Comparison of ENCODE assay signal across 7 cellular contexts in the genomic region with DNA sequence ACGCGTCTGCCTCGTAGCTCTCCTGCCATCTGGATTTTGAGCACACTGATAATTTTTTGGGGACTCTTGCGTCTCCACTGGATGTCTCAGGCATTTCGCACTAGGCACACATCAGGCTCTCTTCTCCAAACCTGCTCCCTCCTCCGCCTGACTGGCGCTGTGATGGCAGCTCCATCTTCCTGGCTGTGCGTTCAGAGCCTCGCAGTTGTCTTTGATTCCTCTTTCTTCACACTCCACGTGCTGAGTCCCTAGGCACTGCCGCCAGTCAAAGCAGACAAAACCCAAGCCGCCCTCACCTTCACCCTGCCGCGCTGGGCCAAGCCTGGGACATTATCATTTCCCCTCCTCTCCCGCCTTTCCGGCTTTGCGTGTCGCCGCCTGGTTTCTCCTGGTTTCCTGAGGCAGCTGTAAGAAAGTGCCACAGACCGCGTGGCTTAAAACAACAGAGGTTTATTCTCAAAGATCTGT. TPM values are rescaled to one million over a fixed set of nuclear protein-coding genes. Genes with fewer than 3 reads are reported as not detected.
DNase-seq lines count a peak whose midpoint lies in the region; ATAC-seq and TF ChIP-seq lines count a peak whose summit lies in the region.

No MANE protein-coding gene starts in this region.

- in situ Hi-C loops in SK-MEL-5 (cut with HindIII; ENCODE audit: low pct_unique_long_range_greater_than_20kb, low sequenced_read_pairs), result no loop called here

- peak overlapping the region; percentile 84 to 98 for H3K4me3 ChIP-seq in cardiac fibroblast (replicated peaks in 1 of 2; ENCODE audit: low read depth in 2 of 2, low read length in 2 of 2)

- DNase-seq in GM04504 (ENCODE audit: low read depth) (peak; percentile 9), HT1080 (ENCODE audit: low read depth) (peak; percentile 36), SK-MEL-5 (ENCODE audit: low read depth, low spot score) (peak; percentile 60), cardiac fibroblast (ENCODE audit: low read depth in 2 of 2) (peak; percentile 36 to 53)
- DNase-seq in stimulated activated CD4-positive, alpha-beta T cell treated with anti-CD3 and anti-CD28 coated beads, Interleukin-4, amount 100 ng/mL, for 24 hours, result peak; percentile 36

- TF ChIP-seq CTCF in cardiac fibroblast (IDR thresholded peaks at IDR 0.05; ENCODE audit: low read depth, low read length), result no peak

- peak; percentile 35 for ATAC-seq in GM21447 (IDR thresholded peaks at IDR 0.05; ENCODE audit: unreplicated experiment)

- peak overlapping the region; percentile 73 for H3K27ac ChIP-seq in layer of hippocampus (ENCODE audit: low read depth, low read length)

- H3K27me3 ChIP-seq in layer of hippocampus (ENCODE audit: control insufficient read depth, insufficient read depth, low read length), result no peaks in the 10 kb centered on the region

RNA-seq across cellular contexts. Expression of gene PSMG4, which starts 0.8 kb away (rescaled TPM):
- total RNA-seq in HT1080 (2014; rRNA removed; shearing (Covaris generic)), result 62.2 and 63.9 TPM in 2 replicates
- polyA plus RNA-seq in HT1080 (2015; cell fraction: cytosol; rRNA removed), result 37.5 and 50.8 TPM in 2 replicates
- polyA plus RNA-seq in HT1080 (2015; cell fraction: nucleus; rRNA removed), result 19.1 and 26.1 TPM in 2 replicates
- total RNA-seq in SK-MEL-5 (2014; rRNA removed; shearing (Covaris generic)), result 58.2 and 60.6 TPM in 2 replicates
- polyA plus RNA-seq in SK-MEL-5 (2015; cell fraction: cytosol; rRNA removed), result 72.9 and 111 TPM in 2 replicates
- polyA plus RNA-seq in SK-MEL-5 (2015; cell fraction: nucleus; rRNA removed), result 39.3 and 44.1 TPM in 2 replicates

RNA-seq across cellular contexts. Expression of gene TUBB2B, which starts 32.1 kb away (rescaled TPM):
- total RNA-seq in HT1080 (2014; rRNA removed; shearing (Covaris generic)), result 0.10 TPM in 1 of 2 replicates, not detected in the other
- polyA plus RNA-seq in HT1080 (2015; cell fraction: cytosol; rRNA removed), result 1.3 and 1.4 TPM in 2 replicates
- 0.68 and 1.4 TPM in 2 replicates for polyA plus RNA-seq in HT1080 (2015; cell fraction: nucleus; rRNA removed)
- total RNA-seq in SK-MEL-5 (2014; rRNA removed; shearing (Covaris generic)), result 26.6 and 28.6 TPM in 2 replicates
- polyA plus RNA-seq in SK-MEL-5 (2015; cell fraction: cytosol; rRNA removed), result 26.6 and 30.8 TPM in 2 replicates
- 11.0 and 11.6 TPM in 2 replicates for polyA plus RNA-seq in SK-MEL-5 (2015; cell fraction: nucleus; rRNA removed)

Comparison
In these comparisons a context has a peak if more than half of its experiments do, and no peak if none do; other contexts are left out.
1. Peak in every context shown above with its lines: DNase-seq, ATAC-seq, H3K4me3 ChIP-seq and H3K27ac ChIP-seq.
2. DNase-seq: peak in every context shown above with its lines; median percentile 60 in SK-MEL-5; 44 in cardiac fibroblast; 36 in HT1080; 36 in stimulated activated CD4-positive, alpha-beta T cell treated with anti-CD3 and anti-CD28 coated beads, Interleukin-4, amount 100 ng/mL, for 24 hours; 9 in GM04504.
3. RNA of gene TUBB2B, which starts 32.1 kb away (total RNA-seq): 26.6 to 28.6 TPM in SK-MEL-5; 0.10 TPM in HT1080; every median in the first group is over 10 times any median in the second.